ENCODE assay signal across 11 cellular contexts in genomic region chr3:9951126-9951525, GRCh38. TPM values are rescaled to one million over a fixed set of nuclear protein-coding genes. Genes with fewer than 3 reads are reported as not detected.
DNase-seq lines count a peak whose midpoint lies in the region; ATAC-seq, FAIRE-seq and TF ChIP-seq lines count a peak whose summit lies in the region.
"Had no signal": no experiment of that assay in that cellular context is flagged by ENCODE, and none has a peak within 500 bp of the region (broad histone marks: within the 10 kb centered on the region; RNA-seq: fewer than 3 reads in every experiment).

No MANE protein-coding gene starts in this region.

- H3K9me3 Mint-ChIP-seq in activated naive CD4-positive, alpha-beta T cell treated with anti-CD3 and anti-CD28 coated beads, Interleukin-2, amount 10 ng/mL, durations not matched to agents 7 days and 5 days, result no peaks in the 10 kb centered on the region

- no peaks in the 10 kb centered on the region for H3K27me3 Mint-ChIP-seq in activated naive CD4-positive, alpha-beta T cell treated with anti-CD3 and anti-CD28 coated beads, Interleukin-2, amount 10 ng/mL, durations not matched to agents 7 days and 5 days

- no peak overlapping the region for H3K27ac Mint-ChIP-seq in activated naive CD4-positive, alpha-beta T cell treated with anti-CD3 and anti-CD28 coated beads, Interleukin-2, amount 10 ng/mL, durations not matched to agents 7 days and 5 days

- intact Hi-C loops in GM12878 (cut with micrococcal nuclease; ENCODE audit: unreplicated experiment), result loop anchor here (2.0 to 10.0 kb wide), 2 partner anchors 18 to 274 kb away; partner anchors contain the start of gene CRELD1
- intact Hi-C loops in uterus (cut with DNase I; ENCODE audit: low total_unique reads), result no loop called here
- intact Hi-C loops in body of pancreas (cut with DNase I), result no loop called here

- H3K79me2 ChIP-seq in GM12878 (ENCODE audit: control insufficient read depth, insufficient read depth, low read length), result no peaks in the 10 kb centered on the region

- peak overlapping the region; percentile 86 for H3K4me3 Mint-ChIP-seq in activated naive CD4-positive, alpha-beta T cell treated with anti-CD3 and anti-CD28 coated beads, Interleukin-2, amount 10 ng/mL, durations not matched to agents 7 days and 5 days

- SMC1A ChIA-PET in GM12878 (lab: Charles Lee; ENCODE audit: uncharacterized antibody, unreplicated experiment), result interaction anchor here (0.6 to 2.3 kb wide), 5 partner anchors 16 to 73 kb away, joined by 3 to 16 read pairs (median 5); partner anchors contain the start of genes CIDEC and CRELD1

- no TSS peak for BruUV-seq in GM12878 (replicated peaks; lab: Mats Ljungman, UMichigan)

- H3K27me3 ChIP-seq in GM12878 (replicated peaks in 1 of 2; ENCODE audit: control insufficient read depth in 2 of 2, insufficient read depth in 2 of 2, low read length in 1 of 2) (no peaks in the 10 kb centered on the region), uterus (no peaks in the 10 kb centered on the region), body of pancreas (no peaks in the 10 kb centered on the region)

- H3K4me1 ChIP-seq in GM12878 (ENCODE audit: control insufficient read depth, insufficient read depth, low read length), result peaks cover 3% of the 10 kb centered on the region; the same call in 1 of the 2 replicates
- H3K4me1 ChIP-seq in uterus, result peaks cover 0 to 12% of the 10 kb centered on the region in 2 donors
- H3K4me1 ChIP-seq in body of pancreas, result peaks cover 36% of the 10 kb centered on the region

- peak; percentile 82 for FAIRE-seq in GM12878 (lab: Jason Lieb, UNC)

- 0 out of 2 replicates have a peak, but pooled peaks have one; percentile 1 for TF ChIP-seq RAD21 in GM12878 (IDR thresholded peaks at IDR 0.05; ENCODE audit: insufficient read depth, low read depth, low read length)

- in situ Hi-C loops in GM12878 (cut with MboI), result no loop called here

- peak overlapping the region; percentile 82 for H3K4me3 ChIP-seq in GM12878
- H3K4me3 ChIP-seq in uterus, result no peak overlapping the region
- H3K4me3 ChIP-seq in body of pancreas, result no peak overlapping the region

- TF ChIP-seq CTCF in GM12878 (IDR thresholded peaks at IDR 0.05 in 2 of 3, conservative IDR thresholded peaks at IDR 0.05 in 1 of 3; ENCODE audit: control insufficient read depth in 2 of 3, extremely low read depth in 1 of 3, insufficient read depth in 1 of 3, low read depth in 3 of 3, low read length in 3 of 3) (no peak), uterus (IDR thresholded peaks at IDR 0.05) (no peak), body of pancreas (IDR thresholded peaks at IDR 0.05) (no peak)

- peak overlapping the region; percentile 96 for H3K4me2 ChIP-seq in GM12878 (ENCODE audit: control insufficient read depth, insufficient read depth)

- no peak for DNase-seq in activated naive CD4-positive, alpha-beta T cell treated with anti-CD3 and anti-CD28 coated beads, Interleukin-2, amount 10 ng/mL, durations not matched to agents 7 days and 5 days
- DNase-seq in activated naive CD4-positive, alpha-beta T cell treated with anti-CD3 and anti-CD28 coated beads, Interleukin-2, amount 50 U/mL, for 16 hours, result no peak
- DNase-seq in GM12878 (ENCODE audit: low read depth, low spot score), result peak; percentile 37
- DNase-seq in stimulated activated naive CD8-positive, alpha-beta T cell treated with anti-CD3 and anti-CD28 coated beads, Interleukin-15, Interleukin-2, amounts not matched to agents 100 U/mL and 50 U/mL, for 24 hours, result peak; percentile 45
- DNase-seq in iPS-NIHi11 (ENCODE audit: low spot score), result no peak
- no peak for DNase-seq in uterus
- no peak for DNase-seq in body of pancreas
- DNase-seq: GOT3, midbrain, NCI-H2107 had no signal

- H3K27ac ChIP-seq in GM12878 (ENCODE audit: control insufficient read depth, insufficient read depth) (peak overlapping the region; percentile 69), uterus (no peak overlapping the region), body of pancreas (no peak overlapping the region)

- RAD21 ChIA-PET in GM12878 (lab: Charles Lee; ENCODE audit: unreplicated experiment), result interaction anchor here (1.0 to 5.2 kb wide), 3 partner anchors 16 to 37 kb away, joined by 3 to 24 read pairs (median 7); partner anchors contain the start of gene CRELD1

- peak overlapping the region; percentile 72 for H3K9ac ChIP-seq in GM12878 (ENCODE audit: control insufficient read depth, insufficient read depth, low read length)

- no peaks in the 10 kb centered on the region for H3K9me3 ChIP-seq in GM12878 (replicated peaks; ENCODE audit: control insufficient read depth, insufficient read depth, low read length)
- H3K9me3 ChIP-seq in uterus, result no peaks in the 10 kb centered on the region
- no peaks in the 10 kb centered on the region for H3K9me3 ChIP-seq in body of pancreas

- POLR2A ChIA-PET in GM12878 (lab: Charles Lee), result interaction anchor here (1.0 to 2.3 kb wide), 7 partner anchors 9 to 241 kb away, joined by 3 to 11 read pairs (median 7); partner anchors contain the start of genes BRK1, CRELD1 and EMC3

- CTCF ChIA-PET in activated naive CD4-positive, alpha-beta T cell treated with anti-CD3 and anti-CD28 coated beads, Interleukin-2, amount 10 ng/mL, durations not matched to agents 7 days and 5 days (lab: Charles Lee), result interaction anchor here (1.0 to 1.3 kb wide), 3 partner anchors 18 to 124 kb away, joined by 3 to 5 read pairs (median 4); partner anchors contain the start of gene CRELD1
- CTCF ChIA-PET in GM12878 (lab: Yijun Ruan, JAX), result interaction anchor here (1.9 to 5.8 kb wide), 2 partner anchors 16 to 18 kb away, joined by 5 to 29 read pairs; partner anchors contain the start of gene CRELD1

- TF ChIP-seq POLR2A in GM12878 (IDR thresholded peaks at IDR 0.05; ENCODE audit: low read depth, low read length) (peak; percentile 15; the same call in 1 of the 2 replicates), uterus (IDR thresholded peaks at IDR 0.05) (no peak), body of pancreas (IDR thresholded peaks at IDR 0.05) (no peak)

- peaks cover 26% of the 10 kb centered on the region for H3K4me1 Mint-ChIP-seq in activated naive CD4-positive, alpha-beta T cell treated with anti-CD3 and anti-CD28 coated beads, Interleukin-2, amount 10 ng/mL, durations not matched to agents 7 days and 5 days

- H4K20me1 ChIP-seq in GM12878 (ENCODE audit: control insufficient read depth, insufficient read depth), result no peaks in the 10 kb centered on the region

- H3K36me3 ChIP-seq in GM12878 (ENCODE audit: control insufficient read depth in 2 of 2, insufficient read depth in 2 of 2, low read length in 1 of 2) (peaks cover 0 to 4% of the 10 kb centered on the region in 2 experiments; a peak in 2 of 4 replicates), uterus (no peaks in the 10 kb centered on the region), body of pancreas (replicated peaks in 1 of 2; ENCODE audit: insufficient read depth in 1 of 2, low read depth in 2 of 2) (no peaks in the 10 kb centered on the region)

- WGBS in GM12878 (ENCODE audit: insufficient coverage, insufficient replicate concordance, low lambda C conversion rate, missing lambda C conversion rate), result under 1% methylated on average over 7 of the region's 7 CpGs
- WGBS in body of pancreas, 2 donors, result 43 to 50% methylated on average over 5 to 7 of the region's 7 CpGs

- no peaks in the 10 kb centered on the region for H3K36me3 Mint-ChIP-seq in activated naive CD4-positive, alpha-beta T cell treated with anti-CD3 and anti-CD28 coated beads, Interleukin-2, amount 10 ng/mL, durations not matched to agents 7 days and 5 days

- ATAC-seq in HG03378 (IDR thresholded peaks at IDR 0.05; ENCODE audit: unreplicated experiment) (peak; percentile 35), GM12878 (peak; percentile 67), body of pancreas (no peak)
- ATAC-seq in stimulated activated naive CD8-positive, alpha-beta T cell treated with anti-CD3 and anti-CD28 coated beads, Interleukin-15, Interleukin-2, amounts not matched to agents 100 U/mL and 50 U/mL, for 24 hours, result peak; percentile 29

- peak overlapping the region; percentile 56 for H2AFZ ChIP-seq in GM12878 (ENCODE audit: control insufficient read depth, low read depth, low read length)

- TF ChIP-seq EP300 in GM12878 (IDR thresholded peaks at IDR 0.05; ENCODE audit: borderline replicate concordance in 1 of 2, control insufficient read depth in 1 of 2, low read depth in 2 of 2, low read length in 2 of 2), result no peak

RNA-seq across cellular contexts. Expression of gene PRRT3, which starts 1.1 kb away (rescaled TPM):
- total RNA-seq in GM12878 (2013; cell fraction: nucleolus; rRNA removed), result 42.1 and 56.5 TPM in 2 replicates
- 4.9 and 5.8 TPM in 2 replicates for total RNA-seq in GM12878 (2014; rRNA removed)
- 5.9 and 6.4 TPM in 2 replicates for total RNA-seq in GM12878 (2014; rRNA removed; fragmentation: Illumina TruSeq; extraction: Trizol)
- total RNA-seq in GM12878 (2021), result 17.0 and 18.0 TPM in 2 replicates
- polyA plus RNA-seq in GM12878 (2011; ENCODE audit: low read depth), result 3.1 TPM
- polyA plus RNA-seq in GM12878 (2011; rRNA removed), result 2.5 and 5.8 TPM in 2 replicates
- 7.2 and 8.1 TPM in 2 replicates for polyA plus RNA-seq in GM12878 (2011; cell fraction: cytosol; rRNA removed)
- 14.7 and 14.8 TPM in 2 replicates for polyA plus RNA-seq in GM12878 (2011; cell fraction: nucleus; rRNA removed)
- 6.6 and 7.8 TPM in 2 replicates for polyA plus RNA-seq in GM12878 (2012)
- polyA plus RNA-seq in GM12878 (2014; fragmentation: Illumina TruSeq; extraction: Trizol), result 3.7 and 8.3 TPM in 2 replicates
- 1 to 10 TPM in 1 of 2 experiments, under 1 TPM in 1; 0.53 to 1.1 TPM for polyA plus RNA-seq in GM12878 (2014; fragmentation: Nextera tagmentation; extraction: Ambion mirVana)
- 9.9 and 12.3 TPM in 2 replicates for polyA plus RNA-seq in GM12878 (2014; rRNA removed)
- 10 to 100 TPM in 1 of 2 experiments, 1 to 10 TPM in 1; 8.6 to 10.0 TPM for polyA plus RNA-seq in GM12878 (2016; fragmentation: Nextera tagmentation; extraction: Ambion mirVana)
- polyA minus RNA-seq in GM12878 (2011; rRNA and poly(A)+ RNA removed), result 13.5 and 27.2 TPM in 2 replicates
- 4.7 and 5.6 TPM in 2 replicates for polyA minus RNA-seq in GM12878 (2011; cell fraction: cytosol; rRNA and poly(A)+ RNA removed)
- 8.6 and 13.0 TPM in 2 replicates for polyA minus RNA-seq in GM12878 (2011; cell fraction: nucleus; rRNA and poly(A)+ RNA removed)
- total RNA-seq in uterus, result 1 to 10 TPM in 3 of 4 donors, under 1 TPM in 1; 0.51 to 8.2 (median 2.2) TPM
- 1 to 10 TPM; 3.9 to 4.3 TPM for total RNA-seq in body of pancreas

RNA-seq across cellular contexts. Expression of gene CRELD1, which starts 17.5 kb away (rescaled TPM):
- total RNA-seq in GM12878 (2013; cell fraction: nucleolus; rRNA removed), result 72.6 and 98.4 TPM in 2 replicates
- 7.6 and 9.4 TPM in 2 replicates for total RNA-seq in GM12878 (2014; rRNA removed)
- total RNA-seq in GM12878 (2014; rRNA removed; fragmentation: Illumina TruSeq; extraction: Trizol), result 7.3 and 7.6 TPM in 2 replicates
- total RNA-seq in GM12878 (2021), result 8.2 and 8.4 TPM in 2 replicates
- 6.6 TPM for polyA plus RNA-seq in GM12878 (2011; ENCODE audit: low read depth)
- 11.3 and 15.9 TPM in 2 replicates for polyA plus RNA-seq in GM12878 (2011; rRNA removed)
- polyA plus RNA-seq in GM12878 (2011; cell fraction: cytosol; rRNA removed), result 15.1 and 24.0 TPM in 2 replicates
- polyA plus RNA-seq in GM12878 (2011; cell fraction: nucleus; rRNA removed), result 84.1 and 85.5 TPM in 2 replicates
- polyA plus RNA-seq in GM12878 (2012), result 11.7 and 20.2 TPM in 2 replicates
- polyA plus RNA-seq in GM12878 (2014; fragmentation: Illumina TruSeq; extraction: Trizol), result 2.6 and 6.2 TPM in 2 replicates
- 1 to 10 TPM; 1.3 to 2.3 TPM for polyA plus RNA-seq in GM12878 (2014; fragmentation: Nextera tagmentation; extraction: Ambion mirVana)
- polyA plus RNA-seq in GM12878 (2014; rRNA removed), result 12.3 and 12.7 TPM in 2 replicates
- 10 to 100 TPM; 14.2 TPM for polyA plus RNA-seq in GM12878 (2016; fragmentation: Nextera tagmentation; extraction: Ambion mirVana)
- polyA minus RNA-seq in GM12878 (2011; rRNA and poly(A)+ RNA removed), result 13.2 and 23.0 TPM in 2 replicates
- 4.0 and 5.2 TPM in 2 replicates for polyA minus RNA-seq in GM12878 (2011; cell fraction: cytosol; rRNA and poly(A)+ RNA removed)
- polyA minus RNA-seq in GM12878 (2011; cell fraction: nucleus; rRNA and poly(A)+ RNA removed), result 9.7 and 14.5 TPM in 2 replicates
- total RNA-seq in uterus, result 10 to 100 TPM; 20.4 to 38.8 (median 29.1) TPM
- total RNA-seq in body of pancreas, result 10 to 100 TPM; 19.8 to 23.6 TPM

RNA-seq across cellular contexts. Expression of gene IL17RC, which starts 34.2 kb away (rescaled TPM):
- 0.71 and 3.2 TPM in 2 replicates for total RNA-seq in GM12878 (2013; cell fraction: nucleolus; rRNA removed)
- total RNA-seq in GM12878 (2014; rRNA removed) (0.34 and 0.44 TPM in 2 replicates), GM12878 (2014; rRNA removed; fragmentation: Illumina TruSeq; extraction: Trizol) (not detected in 2 replicates), GM12878 (2021) (0.37 and 0.44 TPM in 2 replicates), uterus (10 to 100 TPM in 3 of 4 donors, 1 to 10 TPM in 1; 9.7 to 63.7 (median 33.9) TPM), body of pancreas (10 to 100 TPM; 40.7 to 60.3 TPM)
- 0.14 TPM for polyA plus RNA-seq in GM12878 (2011; ENCODE audit: low read depth)
- polyA plus RNA-seq in GM12878 (2011; rRNA removed) (0.11 TPM in 1 of 2 replicates, not detected in the other), GM12878 (2014; fragmentation: Illumina TruSeq; extraction: Trizol) (0.07 TPM in 1 of 2 replicates, not detected in the other), GM12878 (2014; fragmentation: Nextera tagmentation; extraction: Ambion mirVana) (not detected), GM12878 (2014; rRNA removed) (0.29 TPM in 2 replicates), GM12878 (2016; fragmentation: Nextera tagmentation; extraction: Ambion mirVana) (1 to 10 TPM; 3.9 to 4.4 TPM)
- polyA plus RNA-seq in GM12878 (2011; cell fraction: cytosol; rRNA removed), result 0.03 and 0.08 TPM in 2 replicates
- polyA plus RNA-seq in GM12878 (2011; cell fraction: nucleus; rRNA removed), result 0.50 and 0.82 TPM in 2 replicates
- polyA plus RNA-seq in GM12878 (2012), result 0.35 and 0.97 TPM in 2 replicates
- polyA minus RNA-seq in GM12878 (2011; rRNA and poly(A)+ RNA removed), result not detected in 2 replicates
- not detected in 2 replicates for polyA minus RNA-seq in GM12878 (2011; cell fraction: cytosol; rRNA and poly(A)+ RNA removed)
- 0.36 and 0.38 TPM in 2 replicates for polyA minus RNA-seq in GM12878 (2011; cell fraction: nucleus; rRNA and poly(A)+ RNA removed)

RNA-seq across cellular contexts. Expression of gene EMC3, which starts 35.5 kb away (rescaled TPM):
- total RNA-seq in GM12878 (2013; cell fraction: nucleolus; rRNA removed), result 41.1 and 43.9 TPM in 2 replicates
- total RNA-seq in GM12878 (2014; rRNA removed) (25.4 and 28.4 TPM in 2 replicates), GM12878 (2014; rRNA removed; fragmentation: Illumina TruSeq; extraction: Trizol) (25.6 and 26.4 TPM in 2 replicates), GM12878 (2021) (41.3 and 42.5 TPM in 2 replicates), uterus (100 to 1,000 TPM in 1 of 4 donors, 10 to 100 TPM in 2, 1 to 10 TPM in 1; 9.1 to 162 (median 44.0) TPM), body of pancreas (10 to 100 TPM in 1 of 2 donors, 1 to 10 TPM in 1; 9.6 to 26.5 TPM)
- polyA plus RNA-seq in GM12878 (2011; ENCODE audit: low read depth), result 15.3 TPM
- polyA plus RNA-seq in GM12878 (2011; rRNA removed) (92.4 and 93.7 TPM in 2 replicates), GM12878 (2014; fragmentation: Illumina TruSeq; extraction: Trizol) (66.1 and 83.3 TPM in 2 replicates), GM12878 (2014; fragmentation: Nextera tagmentation; extraction: Ambion mirVana) (100 to 1,000 TPM in 1 of 2 experiments, 10 to 100 TPM in 1; 100.0 to 127 TPM), GM12878 (2014; rRNA removed) (62.8 and 62.9 TPM in 2 replicates), GM12878 (2016; fragmentation: Nextera tagmentation; extraction: Ambion mirVana) (10 to 100 TPM; 86.3 to 88.6 TPM)
- 67.7 and 81.8 TPM in 2 replicates for polyA plus RNA-seq in GM12878 (2011; cell fraction: cytosol; rRNA removed)
- 40.8 and 44.7 TPM in 2 replicates for polyA plus RNA-seq in GM12878 (2011; cell fraction: nucleus; rRNA removed)
- 50.0 and 57.3 TPM in 2 replicates for polyA plus RNA-seq in GM12878 (2012)
- 73.5 and 94.1 TPM in 2 replicates for polyA minus RNA-seq in GM12878 (2011; rRNA and poly(A)+ RNA removed)
- polyA minus RNA-seq in GM12878 (2011; cell fraction: cytosol; rRNA and poly(A)+ RNA removed), result 6.1 and 17.3 TPM in 2 replicates
- 8.0 and 10.4 TPM in 2 replicates for polyA minus RNA-seq in GM12878 (2011; cell fraction: nucleus; rRNA and poly(A)+ RNA removed)

RNA-seq across cellular contexts. Expression of gene IL17RE, which starts 48.5 kb away (rescaled TPM):
- 0.69 TPM in 1 of 2 replicates, not detected in the other for total RNA-seq in GM12878 (2013; cell fraction: nucleolus; rRNA removed)
- total RNA-seq in GM12878 (2014; rRNA removed), result 0.05 and 0.17 TPM in 2 replicates
- total RNA-seq in GM12878 (2014; rRNA removed; fragmentation: Illumina TruSeq; extraction: Trizol), result 0.04 and 0.46 TPM in 2 replicates
- 0.37 and 0.51 TPM in 2 replicates for total RNA-seq in GM12878 (2021)
- 0.12 TPM for polyA plus RNA-seq in GM12878 (2011; ENCODE audit: low read depth)
- polyA plus RNA-seq in GM12878 (2011; rRNA removed), result 0.18 and 0.29 TPM in 2 replicates
- 0.06 and 0.22 TPM in 2 replicates for polyA plus RNA-seq in GM12878 (2011; cell fraction: cytosol; rRNA removed)
- 0.99 TPM in 2 replicates for polyA plus RNA-seq in GM12878 (2011; cell fraction: nucleus; rRNA removed)
- polyA plus RNA-seq in GM12878 (2012), result 0.17 and 0.39 TPM in 2 replicates
- polyA plus RNA-seq in GM12878 (2014; fragmentation: Illumina TruSeq; extraction: Trizol), result 0.06 and 0.13 TPM in 2 replicates
- under 1 TPM in 1 of 2 experiments, not detected in 1; 0.05 TPM for polyA plus RNA-seq in GM12878 (2014; fragmentation: Nextera tagmentation; extraction: Ambion mirVana)
- polyA plus RNA-seq in GM12878 (2014; rRNA removed), result 0.04 and 0.08 TPM in 2 replicates
- under 1 TPM in 1 of 2 experiments, not detected in 1; 0.21 TPM for polyA plus RNA-seq in GM12878 (2016; fragmentation: Nextera tagmentation; extraction: Ambion mirVana)
- not detected in 2 replicates for polyA minus RNA-seq in GM12878 (2011; rRNA and poly(A)+ RNA removed)
- not detected in 2 replicates for polyA minus RNA-seq in GM12878 (2011; cell fraction: cytosol; rRNA and poly(A)+ RNA removed)
- 0.12 and 0.77 TPM in 2 replicates for polyA minus RNA-seq in GM12878 (2011; cell fraction: nucleus; rRNA and poly(A)+ RNA removed)
- total RNA-seq in uterus, result 10 to 100 TPM in 1 of 4 donors, 1 to 10 TPM in 2, under 1 TPM in 1; 0.26 to 10.7 (median 5.0) TPM
- total RNA-seq in body of pancreas, result 10 to 100 TPM; 10.9 to 18.2 TPM

Comparison
In these comparisons a context has a peak if more than half of its experiments do, and no peak if none do; other contexts are left out.
1. DNase-seq: peak in GM12878 (single experiment) and stimulated activated naive CD8-positive, alpha-beta T cell treated with anti-CD3 and anti-CD28 coated beads, Interleukin-15, Interleukin-2, amounts not matched to agents 100 U/mL and 50 U/mL, for 24 hours (single experiment); none in activated naive CD4-positive, alpha-beta T cell treated with anti-CD3 and anti-CD28 coated beads, Interleukin-2, amount 10 ng/mL, durations not matched to agents 7 days and 5 days (single experiment), activated naive CD4-positive, alpha-beta T cell treated with anti-CD3 and anti-CD28 coated beads, Interleukin-2, amount 50 U/mL, for 16 hours (single experiment), iPS-NIHi11 (single experiment), uterus (0 of 2) and body of pancreas (0 of 4).